ENCODE assay signal across 30 cellular contexts in the genomic region with DNA sequence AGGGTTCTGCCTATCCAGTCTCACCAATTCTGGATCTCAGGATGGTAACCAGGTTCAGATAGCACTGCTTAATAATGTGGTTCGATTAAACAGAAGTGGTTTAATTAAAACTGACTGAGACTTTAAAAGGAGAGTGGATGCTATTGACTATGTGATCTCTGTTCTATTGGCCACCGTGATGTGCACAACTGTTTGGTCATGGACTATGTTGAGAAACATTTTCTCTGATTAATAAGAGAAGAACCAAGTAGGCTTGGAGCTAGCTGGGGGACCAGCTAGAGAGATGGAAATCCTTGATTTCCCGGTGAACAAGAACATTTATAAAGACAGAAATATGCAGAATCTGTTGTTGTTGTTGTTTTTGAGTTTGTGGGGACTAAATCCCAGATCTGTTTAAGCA. TPM values are rescaled to one million over a fixed set of nuclear protein-coding genes. Genes with fewer than 3 reads are reported as not detected.
DNase-seq lines count a peak whose midpoint lies in the region; ATAC-seq, FAIRE-seq and TF ChIP-seq lines count a peak whose summit lies in the region.
"Had no signal": no experiment of that assay in that cellular context is flagged by ENCODE, and none has a peak within 500 bp of the region (broad histone marks: within the 10 kb centered on the region; RNA-seq: fewer than 3 reads in every experiment).

No MANE protein-coding gene starts in this region.

- H3K79me2 ChIP-seq in hepatocyte: no peaks in the 10 kb centered on the region
- no peaks in the 10 kb centered on the region for H3K79me2 ChIP-seq in HepG2 (ENCODE audit: insufficient read depth, low read length)
- no peaks in the 10 kb centered on the region for H3K79me2 ChIP-seq in smooth muscle cell (ENCODE audit: low read depth)

- POLR2A ChIA-PET in HepG2 (lab: Yijun Ruan, JAX): no interaction called here

- peaks cover 7% of the 10 kb centered on the region for H3F3A ChIP-seq in smooth muscle cell (ENCODE audit: low read depth)

- H3K9me2 ChIP-seq in hepatocyte (replicated peaks; ENCODE audit: insufficient read depth): no peaks in the 10 kb centered on the region

- H4K20me1 ChIP-seq in hepatocyte (ENCODE audit: insufficient read depth, poor library complexity, severe bottlenecking): no peaks in the 10 kb centered on the region
- H4K20me1 ChIP-seq in HepG2 (ENCODE audit: insufficient read depth, low read length): no peaks in the 10 kb centered on the region
- no peaks in the 10 kb centered on the region for H4K20me1 ChIP-seq in smooth muscle cell (ENCODE audit: low read depth)
- H4K20me1 ChIP-seq: BLaER1 had no signal

- 0 out of 2 replicates have a peak overlapping the region, but pooled peaks have one; percentile 19 for H3K9ac ChIP-seq in HepG2 (ENCODE audit: insufficient read depth, low read depth, low read length)
- H3K9ac ChIP-seq in smooth muscle cell (ENCODE audit: low read depth): no peak overlapping the region
- H3K9ac ChIP-seq: BLaER1 had no signal

- intact Hi-C loops in HepG2 (cut with micrococcal nuclease; ENCODE audit: unreplicated experiment): no loop called here

- DNase-seq in hepatocyte (ENCODE audit: low spot score) (no peak), HepG2 (ENCODE audit: low spot score) (no peak), smooth muscle cell (lab: John Stamatoyannopoulos, UW; ENCODE audit: unreplicated experiment) (no peak), kidney tubule cell (ENCODE audit: low spot score) (no peak)
- DNase-seq: 8988T; ACHN; BE2C; C1 segment of cervical spinal cord; CD4-positive, alpha-beta memory T cell; CD4-positive, CD25-positive, alpha-beta regulatory T cell; CD8-positive, alpha-beta memory T cell; COR-L47; DMS 273 treated with DMSO at 0.1 percent for 48 hours; DMS153; DMS53; DMS79; DND-41; EL; GDM1 had no signal

- H3K36me3 ChIP-seq in hepatocyte (replicated peaks; ENCODE audit: insufficient read depth, low read depth) (no peaks in the 10 kb centered on the region), HepG2 (replicated peaks in 1 of 2; ENCODE audit: control insufficient read depth in 1 of 2, insufficient read depth in 2 of 2, low read length in 2 of 2) (no peaks in the 10 kb centered on the region), smooth muscle cell (ENCODE audit: low read depth) (no peaks in the 10 kb centered on the region)
- H3K36me3 ChIP-seq: BE2C, BLaER1 had no signal

- TF ChIP-seq RAD21 in HepG2 (CRISPR knock-in tag; IDR thresholded peaks at IDR 0.05): no peak

- in situ Hi-C loops in HepG2 (cut with HindIII; ENCODE audit: extremely low pct_ligation_motif_present, low pct_unique_long_range_greater_than_20kb): no loop called here

- ATAC-seq in HepG2 (no peak), HG02981 (IDR thresholded peaks at IDR 0.05; ENCODE audit: unreplicated experiment) (no peak), HG02610 (IDR thresholded peaks at IDR 0.05; ENCODE audit: unreplicated experiment) (no peak)
- ATAC-seq: GM12878 had no signal

- TF ChIP-seq POLR2A in HepG2 (IDR thresholded peaks at IDR 0.05; ENCODE audit: insufficient read depth in 1 of 2, low read depth in 2 of 2, low read length in 2 of 2): no peak

- H3K4me3 ChIP-seq in hepatocyte: no peak overlapping the region
- H3K4me3 ChIP-seq in HepG2 (replicated peaks in 1 of 3; ENCODE audit: insufficient read depth in 1 of 3, low read depth in 2 of 3, low read length in 3 of 3): no peak overlapping the region
- no peak overlapping the region for H3K4me3 ChIP-seq in smooth muscle cell
- H3K4me3 ChIP-seq: BLaER1, GM12878 had no signal

- BruUV-seq in HepG2 (replicated peaks; lab: Mats Ljungman, UMichigan): no TSS peak

- H3K9me3 ChIP-seq in hepatocyte (ENCODE audit: low read depth): no peaks in the 10 kb centered on the region
- H3K9me3 ChIP-seq in HepG2 (ENCODE audit: low read length): no peaks in the 10 kb centered on the region
- no peaks in the 10 kb centered on the region for H3K9me3 ChIP-seq in smooth muscle cell (replicated peaks; ENCODE audit: low read depth)
- H3K9me3 ChIP-seq: BE2C, BLaER1 had no signal

- TF ChIP-seq EP300 in HepG2 (IDR thresholded peaks at IDR 0.05; ENCODE audit: low read depth in 2 of 2, low read length in 2 of 2) (no peak), HepG2 (CRISPR knock-in tag; IDR thresholded peaks at IDR 0.05; ENCODE audit: borderline replicate concordance) (no peak)

- WGBS in hepatocyte (ENCODE audit: low lambda C conversion rate, missing lambda C conversion rate): 88% methylated on average over 3 of the region's 3 CpGs
- 74% methylated on average over 3 of the region's 3 CpGs for WGBS in HepG2 (ENCODE audit: low lambda C conversion rate)
- 98% methylated on average over 3 of the region's 3 CpGs for WGBS in smooth muscle cell (ENCODE audit: low lambda C conversion rate)

- FAIRE-seq in HepG2 (lab: Jason Lieb, UNC): no peak
- FAIRE-seq: A204.1, GM12878, GM12892, GM18507 had no signal

- TF ChIP-seq CTCF in hepatocyte (IDR thresholded peaks at IDR 0.05; ENCODE audit: poor library complexity) (no peak), HepG2 (CRISPR knock-in tag; IDR thresholded peaks at IDR 0.05) (no peak), smooth muscle cell (IDR thresholded peaks at IDR 0.05; ENCODE audit: borderline replicate concordance, insufficient read depth, poor library complexity, severe bottlenecking) (no peak)

- H3K27ac ChIP-seq in hepatocyte: peak overlapping the region; percentile 95
- H3K27ac ChIP-seq in HepG2 (ENCODE audit: extremely low read length, insufficient read depth, low read length): peak overlapping the region; percentile 81
- H3K27ac ChIP-seq in smooth muscle cell (ENCODE audit: low read depth): no peak overlapping the region
- H3K27ac ChIP-seq: BLaER1 had no signal

- CTCF ChIA-PET in HepG2 (lab: Yijun Ruan, JAX; ENCODE audit: low intra/inter-chr PET ratio, low total read pairs): no interaction called here

- H3K4me2 ChIP-seq in hepatocyte (no peak overlapping the region), HepG2 (ENCODE audit: low read depth, low read length) (no peak overlapping the region; the same call in 1 of the 2 replicates), smooth muscle cell (no peak overlapping the region)
- H3K4me2 ChIP-seq: BLaER1 had no signal

- H3K27me3 ChIP-seq in hepatocyte (no peaks in the 10 kb centered on the region), HepG2 (ENCODE audit: control insufficient read depth in 1 of 2, insufficient read depth in 2 of 2, low read length in 2 of 2) (no peaks in the 10 kb centered on the region), smooth muscle cell (ENCODE audit: low read depth) (no peaks in the 10 kb centered on the region)
- H3K27me3 ChIP-seq: BE2C, BLaER1 had no signal

- peaks cover 68% of the 10 kb centered on the region for H3K4me1 ChIP-seq in hepatocyte (ENCODE audit: insufficient read depth)
- H3K4me1 ChIP-seq in HepG2 (ENCODE audit: insufficient read depth, low read length): peaks cover 86% of the 10 kb centered on the region
- no peaks in the 10 kb centered on the region for H3K4me1 ChIP-seq in smooth muscle cell (ENCODE audit: low read depth)
- H3K4me1 ChIP-seq: BLaER1 had no signal

- H2AFZ ChIP-seq in hepatocyte: no peak overlapping the region
- no peak overlapping the region for H2AFZ ChIP-seq in HepG2 (ENCODE audit: low read length)
- peak overlapping the region; percentile 65 for H2AFZ ChIP-seq in smooth muscle cell (ENCODE audit: low read depth)

RNA-seq across cellular contexts. Expression of a gene that starts 36.5 kb away (rescaled TPM):
- total RNA-seq in hepatocyte (12.5 and 13.5 TPM in 2 replicates), HepG2 (2016; rRNA removed; fragmentation: Illumina TruSeq; extraction: Trizol) (not detected in 2 replicates), smooth muscle cell (3.1 and 7.7 TPM in 2 replicates)
- polyA plus RNA-seq in hepatocyte (8.2 and 14.6 TPM in 2 replicates), HepG2 (2011; rRNA removed) (0.04 TPM in 1 of 2 replicates, not detected in the other), smooth muscle cell (13.1 and 13.4 TPM in 2 replicates)
- not detected in 2 replicates for total RNA-seq in HepG2 (2016; cell fraction: cytosol; rRNA removed; fragmentation: Illumina TruSeq; extraction: Trizol; ENCODE audit: low read depth)
- not detected in 2 replicates for total RNA-seq in HepG2 (2016; cell fraction: insoluble cytoplasmic fraction; rRNA removed; fragmentation: Illumina TruSeq; extraction: Trizol)
- total RNA-seq in HepG2 (2016; cell fraction: membrane; rRNA removed; fragmentation: Illumina TruSeq; extraction: Trizol): not detected in 2 replicates
- total RNA-seq in HepG2 (2016; cell fraction: nucleus; rRNA removed; fragmentation: Illumina TruSeq; extraction: Trizol): not detected in 2 replicates
- polyA plus RNA-seq in HepG2 (2011; cell fraction: cytosol; rRNA removed): not detected in 2 replicates
- polyA plus RNA-seq in HepG2 (2011; cell fraction: nucleus; rRNA removed): not detected in 2 replicates
- polyA plus RNA-seq in HepG2 (2012): not detected in 2 replicates
- polyA plus RNA-seq in HepG2 (2016; cell fraction: cytosol; fragmentation: Illumina TruSeq; extraction: Trizol; ENCODE audit: low read depth): not detected in 2 replicates
- not detected in 2 replicates for polyA plus RNA-seq in HepG2 (2016; cell fraction: insoluble cytoplasmic fraction; fragmentation: Illumina TruSeq; extraction: Trizol; ENCODE audit: low read depth)
- polyA plus RNA-seq in HepG2 (2016; cell fraction: membrane; fragmentation: Illumina TruSeq; extraction: Trizol; ENCODE audit: low read depth): not detected in 2 replicates
- polyA plus RNA-seq in HepG2 (2016; cell fraction: nucleus; fragmentation: Illumina TruSeq; extraction: Trizol; ENCODE audit: insufficient read depth, low read depth): not detected in 2 replicates
- polyA minus RNA-seq in HepG2 (2011; rRNA and poly(A)+ RNA removed; ENCODE audit: low replicate concordance): not detected in 2 replicates
- polyA minus RNA-seq in HepG2 (2011; cell fraction: cytosol; rRNA and poly(A)+ RNA removed): not detected in 2 replicates
- not detected in 2 replicates for polyA minus RNA-seq in HepG2 (2011; cell fraction: nucleus; rRNA and poly(A)+ RNA removed)
- total RNA-seq: A673; CD4-positive, alpha-beta memory T cell; CD4-positive, CD25-positive, alpha-beta regulatory T cell; CD8-positive, alpha-beta memory T cell; G401 had no signal
- polyA plus RNA-seq: AG04450; CD14-positive monocyte; CD4-positive, alpha-beta memory T cell; CD4-positive, CD25-positive, alpha-beta regulatory T cell; CD8-positive, alpha-beta memory T cell had no signal
